In genomic region chr1:182029379-182030331, GRCh38 we compare ENCODE assay signal across 8 cellular contexts. TPM values are rescaled to one million over a fixed set of nuclear protein-coding genes. Genes with fewer than 3 reads are reported as not detected.
DNase-seq lines count a peak whose midpoint lies in the region; ATAC-seq, FAIRE-seq and TF ChIP-seq lines count a peak whose summit lies in the region.

No MANE protein-coding gene starts in this region.

- H3K9me3 ChIP-seq in H1 (ENCODE audit: insufficient read depth in 2 of 2, low read depth in 1 of 2, low read length in 1 of 2) (no peaks in the 10 kb centered on the region), mesenchymal stem cell (ENCODE audit: control insufficient read depth, low read length) (no peaks in the 10 kb centered on the region)

- H3K36me3 ChIP-seq in H1 (ENCODE audit: control insufficient read depth in 2 of 4, insufficient read depth in 4 of 4, low read length in 3 of 4) = no peaks in the 10 kb centered on the region
- H3K36me3 ChIP-seq in mesenchymal stem cell (ENCODE audit: control insufficient read depth in 1 of 2, insufficient read depth in 2 of 2, low read depth in 1 of 2, low read length in 2 of 2) = no peaks in the 10 kb centered on the region

- H3K79me1 ChIP-seq in H1 (ENCODE audit: low read depth, low read length) (no peaks in the 10 kb centered on the region), mesenchymal stem cell (replicated peaks; ENCODE audit: low read length, poor library complexity, severe bottlenecking) (no peaks in the 10 kb centered on the region)

- peak; percentile 82 to 90; a peak in 2 of 3 replicates for TF ChIP-seq POLR2A in H1 (IDR thresholded peaks at IDR 0.05; ENCODE audit: control extremely low read depth in 1 of 2, low read depth in 2 of 2, low read length in 2 of 2)

- peaks cover 7% of the 10 kb centered on the region; the same call in 1 of the 2 replicates for H3K23me2 ChIP-seq in H1 (ENCODE audit: low read depth, low read length)

- H2BK120ac ChIP-seq in H1 (replicated peaks; ENCODE audit: low read depth, low read length) = no peak overlapping the region
- no peak overlapping the region for H2BK120ac ChIP-seq in mesenchymal stem cell (ENCODE audit: low read depth, low read length)

- peak overlapping the region; percentile 89 for H3K18ac ChIP-seq in H1 (ENCODE audit: extremely low read depth, low read length)
- no peak overlapping the region for H3K18ac ChIP-seq in mesenchymal stem cell (ENCODE audit: low read depth in 1 of 2, low read length in 2 of 2)

- peak overlapping the region; percentile 96; the same call in 1 of the 2 replicates for H4K8ac ChIP-seq in H1 (ENCODE audit: extremely low read depth, insufficient read depth, low read length)
- H4K8ac ChIP-seq in mesenchymal stem cell (ENCODE audit: low read length) = no peak overlapping the region

- POLR2A ChIA-PET in H1 (lab: Charles Lee; ENCODE audit: partially characterized antibody) = no interaction called here

- H4K5ac ChIP-seq in H1 (ENCODE audit: insufficient read length, low read depth, low read length) = peak overlapping the region; percentile 88

- H4K91ac ChIP-seq in H1 (replicated peaks; ENCODE audit: insufficient read length, low read length) (peak overlapping the region; percentile 93), mesenchymal stem cell (ENCODE audit: low read length) (no peak overlapping the region)

- no peak overlapping the region for H2BK20ac ChIP-seq in H1 (ENCODE audit: low read length)

- peak overlapping the region; percentile 80 to 89 for H3K4me2 ChIP-seq in H1 (ENCODE audit: insufficient read depth in 1 of 2, low read depth in 2 of 2, low read length in 2 of 2)
- peak overlapping the region; percentile 78 for H3K4me2 ChIP-seq in mesenchymal stem cell (ENCODE audit: low read length, poor library complexity, severe bottlenecking)

- DNase-seq in COLO668 (lab: John Stamatoyannopoulos, UW; ENCODE audit: unreplicated experiment) (peak; percentile 100), HT-29 (ENCODE audit: low spot score) (peak; percentile 97), NK-92 (lab: John Stamatoyannopoulos, UW; ENCODE audit: unreplicated experiment) (peak; percentile 88), H1 (ENCODE audit: low read depth in 1 of 2, low spot score in 2 of 2) (peak; percentile 94 to 99), mesenchymal stem cell (peak; percentile 78)
- peak; percentile 95 to 96 for DNase-seq in activated CD8-positive, alpha-beta memory T cell treated with anti-CD3 and anti-CD28 coated beads for 4 hours (ENCODE audit: low read depth in 2 of 2)
- peak; percentile 95 for DNase-seq in stimulated activated CD8-positive, alpha-beta memory T cell treated with anti-CD3 and anti-CD28 coated beads, Interleukin-12 subunit alpha, Interleukin-12 subunit beta, amount 100 ng/mL, for 24 hours (ENCODE audit: extremely low read depth)

- H2BK15ac ChIP-seq in H1 (ENCODE audit: low read length) (peak overlapping the region; percentile 34), mesenchymal stem cell (ENCODE audit: low read depth, poor library complexity, severe bottlenecking) (no peak overlapping the region)

- 2% methylated on average over 38 of the region's 68 CpGs; no CpG with 5 or more reads in 1 of the 2 experiments for WGBS in H1 (ENCODE audit: extremely low coverage in 1 of 2, insufficient coverage in 1 of 2, insufficient read length in 1 of 2, insufficient replicate concordance in 2 of 2, low coverage in 1 of 2, low lambda C conversion rate in 2 of 2, missing lambda C conversion rate in 1 of 2), 2 experiments
- WGBS in mesenchymal stem cell = 2% methylated on average over 60 of the region's 68 CpGs

- H3K9ac ChIP-seq in H1 (replicated peaks in 1 of 4; ENCODE audit: extremely low read depth in 1 of 4, low read depth in 3 of 4, low read length in 3 of 4) (peak overlapping the region; percentile 69 to 80 (median 77)), mesenchymal stem cell (ENCODE audit: low read length) (peak overlapping the region; percentile 77)

- H3K14ac ChIP-seq in H1 (ENCODE audit: insufficient read length) (no peak overlapping the region), mesenchymal stem cell (ENCODE audit: low read length in 2 of 2) (no peak overlapping the region)

- peak in 1 of 2 experiments; percentile 45; a peak in 3 of 4 replicates for TF ChIP-seq RAD21 in H1 (IDR thresholded peaks at IDR 0.05 in 1 of 2, conservative IDR thresholded peaks at IDR 0.05 in 1 of 2; ENCODE audit: low read depth in 2 of 2, low read length in 2 of 2)

- H3K4ac ChIP-seq in H1 (replicated peaks; ENCODE audit: insufficient read length, low read depth, low read length) = no peak overlapping the region
- no peak overlapping the region for H3K4ac ChIP-seq in mesenchymal stem cell (ENCODE audit: low read depth in 1 of 2, low read length in 2 of 2)

- peak; percentile 92 for ATAC-seq in GM19468 (IDR thresholded peaks at IDR 0.05; ENCODE audit: extremely low read depth, unreplicated experiment)

- H2BK12ac ChIP-seq in H1 (ENCODE audit: low read depth, low read length) (no peak overlapping the region), mesenchymal stem cell (ENCODE audit: low read length in 2 of 2) (no peak overlapping the region)

- TF ChIP-seq EP300 in H1 (IDR thresholded peaks at IDR 0.05; ENCODE audit: borderline replicate concordance in 1 of 2, low read depth in 2 of 2, low read length in 2 of 2) = no peak

- peak overlapping the region; percentile 61 to 79 (median 74) for H3K4me3 ChIP-seq in H1 (ENCODE audit: extremely low read depth in 1 of 4, insufficient read depth in 2 of 4, low read depth in 3 of 4, low read length in 4 of 4)
- peak overlapping the region; percentile 57 to 83 for H3K4me3 ChIP-seq in mesenchymal stem cell (ENCODE audit: insufficient read depth in 1 of 2, low read depth in 1 of 2, low read length in 2 of 2)

- H3K27ac ChIP-seq in H1 (ENCODE audit: low read depth, low read length) (peak overlapping the region; percentile 61), mesenchymal stem cell (ENCODE audit: low read length, poor library complexity, severe bottlenecking) (no peak overlapping the region)

- no peaks in the 10 kb centered on the region for H3K79me2 ChIP-seq in H1 (ENCODE audit: control insufficient read depth in 1 of 2, insufficient read depth in 2 of 2, low read length in 2 of 2)

- CTCF ChIA-PET in H1 (lab: Charles Lee; ENCODE audit: partially characterized antibody) = interaction anchor here (0.6 kb wide), 1 partner anchor 292 kb away, joined by 4 read pairs; no protein-coding TSS in a partner anchor

- H3K4me1 ChIP-seq in H1 (replicated peaks in 1 of 4; ENCODE audit: control insufficient read depth in 3 of 4, insufficient read depth in 4 of 4, low read length in 3 of 4) (peaks cover 0 to 4% (median 2%) of the 10 kb centered on the region in 4 experiments; a peak in 3 of 7 replicates), mesenchymal stem cell (ENCODE audit: control insufficient read depth, insufficient read depth, low read depth, low read length) (no peaks in the 10 kb centered on the region)

- no peak for FAIRE-seq in H1 (lab: Jason Lieb, UNC)

- peak overlapping the region; percentile 91 for H3K56ac ChIP-seq in H1 (replicated peaks; ENCODE audit: insufficient read length, low read depth, low read length)

- H2AFZ ChIP-seq in H1 (ENCODE audit: low read length) = peak overlapping the region; percentile 34; the same call in 1 of the 2 replicates
- peak overlapping the region; percentile 36 for H2AFZ ChIP-seq in mesenchymal stem cell (ENCODE audit: low read depth, low read length)

- no peak overlapping the region for H2AK5ac ChIP-seq in H1 (ENCODE audit: low read depth, low read length)
- H2AK5ac ChIP-seq in mesenchymal stem cell (ENCODE audit: low read length, severe bottlenecking) = no peak overlapping the region

- H3K27me3 ChIP-seq in H1 (replicated peaks in 1 of 4; ENCODE audit: control insufficient read depth in 3 of 4, extremely low read depth in 1 of 4, insufficient read depth in 3 of 4, low read length in 3 of 4) (no peaks in the 10 kb centered on the region; a peak in 1 of 7 replicates), mesenchymal stem cell (ENCODE audit: control insufficient read depth in 1 of 2, insufficient read depth in 1 of 2, low read length in 2 of 2) (no peaks in the 10 kb centered on the region)

- H3K23ac ChIP-seq in H1 (ENCODE audit: insufficient read length) (no peak overlapping the region), mesenchymal stem cell (ENCODE audit: low read length in 2 of 2) (no peak overlapping the region)

- H4K20me1 ChIP-seq in H1 (replicated peaks in 1 of 2; ENCODE audit: control insufficient read depth in 1 of 2, insufficient read depth in 2 of 2, low read length in 2 of 2) = no peaks in the 10 kb centered on the region

- peak overlapping the region; percentile 89 for H2BK5ac ChIP-seq in H1 (ENCODE audit: low read depth, low read length)
- no peak overlapping the region for H2BK5ac ChIP-seq in mesenchymal stem cell (ENCODE audit: low read depth, low read length, poor library complexity, severe bottlenecking)

- peak; percentile 18 to 46 (median 29); a peak in 3 of 4 replicates for TF ChIP-seq CTCF in H1 (IDR thresholded peaks at IDR 0.05; ENCODE audit: control extremely low read depth in 1 of 3, insufficient read depth in 1 of 3, low read depth in 1 of 3, low read length in 3 of 3)

TF ChIP-seq in H1, 55 proteins besides CTCF, POLR2A, EP300 and RAD21 (continues in another document):
- TF ChIP-seq RXRA (IDR thresholded peaks at IDR 0.05; ENCODE audit: insufficient read depth, low read depth, low read length) (no peak), SP2 (IDR thresholded peaks at IDR 0.05; ENCODE audit: low read length) (peak; percentile 32), YY1 (IDR thresholded peaks at IDR 0.05; ENCODE audit: low read depth, low read length) (0 out of 2 replicates have a peak, but pooled peaks have one; percentile 6), E2F6 (IDR thresholded peaks at IDR 0.05) (peak; percentile 54), EZH2 (IDR thresholded peaks at IDR 0.05; ENCODE audit: low read depth, low read length, severe bottlenecking) (no peak)

RNA-seq across cellular contexts. Expression of gene ZNF648, which starts 31.9 kb away (rescaled TPM):
- not detected in 2 replicates for total RNA-seq in HT-29 (2014; rRNA removed; shearing (Covaris generic))
- total RNA-seq in H1 (2021; fragmentation: NEBNext Ultra II Directional; extraction: Animal tissue kit (Norgen Biotek cat#: 25700)) = 0.20 and 0.23 TPM in 2 replicates
- 0.53 and 0.64 TPM in 2 replicates for polyA plus RNA-seq in H1 (2011; rRNA removed)
- 0.49 TPM for polyA plus RNA-seq in H1 (2011; cell fraction: cytosol; rRNA removed)
- 0.90 TPM for polyA plus RNA-seq in H1 (2011; cell fraction: nucleus; rRNA removed)
- polyA plus RNA-seq in H1 (2012, experiment 1 of 2) = 0.12 to 0.20 TPM (median 0.18 TPM) in 4 replicates
- 0.04 TPM for polyA plus RNA-seq in H1 (2012, experiment 2 of 2)
- 0.22 TPM for polyA plus RNA-seq in H1 (2013, experiment 1 of 2)
- 0.20 TPM for polyA plus RNA-seq in H1 (2013, experiment 2 of 2)
- polyA minus RNA-seq in H1 (2011; rRNA and poly(A)+ RNA removed) = 1.3 and 1.6 TPM in 2 replicates
- polyA minus RNA-seq in H1 (2011; cell fraction: cytosol; rRNA and poly(A)+ RNA removed) = 0.88 TPM
- polyA minus RNA-seq in H1 (2011; cell fraction: nucleus; rRNA and poly(A)+ RNA removed) = 2.3 TPM
- polyA plus RNA-seq in mesenchymal stem cell (2013, experiment 1 of 2) = not detected
- not detected for polyA plus RNA-seq in mesenchymal stem cell (2013, experiment 2 of 2)
